Comparison of ENCODE assay signal across 8 cellular contexts in genomic region chr5:159133041-159133741, GRCh38. TPM values are rescaled to one million over a fixed set of nuclear protein-coding genes. Genes with fewer than 3 reads are reported as not detected.
DNase-seq lines count a peak whose midpoint lies in the region; ATAC-seq and TF ChIP-seq lines count a peak whose summit lies in the region.

No MANE protein-coding gene starts in this region.

- TF ChIP-seq POLR2A in ovary (IDR thresholded peaks at IDR 0.05): no peak

- intact Hi-C loops in ovary (cut with DNase I): loop anchor here in 2 of 4 donors (5.0 kb wide), 1 partner anchor 1371 kb away; no protein-coding TSS in a partner anchor

- no peaks in the 10 kb centered on the region for H3K9me2 ChIP-seq in Loucy (replicated peaks; ENCODE audit: low read depth, low read length)

- no peak overlapping the region for H2AFZ ChIP-seq in Loucy (ENCODE audit: low read length)

- DNase-seq in SW 1271 (lab: John Stamatoyannopoulos, UW): peak; percentile 27 to 64
- DNase-seq in fibroblast of villous mesenchyme (ENCODE audit: low read depth): peak; percentile 84
- peak in 4 of 5 donors; percentile 27 to 45 (median 33) for DNase-seq in ovary
- no peak for DNase-seq in iPS-NIHi7 (ENCODE audit: extremely low spot score)
- no peak for DNase-seq in activated CD4-positive, alpha-beta T cell treated with anti-CD3 and anti-CD28 coated beads, Interleukin-2, amount 50 U/mL, for 4 hours

- H3K9ac ChIP-seq in BLaER1 (no peak overlapping the region), Loucy (ENCODE audit: low read depth, low read length, poor library complexity, severe bottlenecking) (no peak overlapping the region)

- H3K36me3 ChIP-seq in BLaER1 (no peaks in the 10 kb centered on the region), Loucy (ENCODE audit: insufficient read depth, low read length) (no peaks in the 10 kb centered on the region), ovary (no peaks in the 10 kb centered on the region)

- no peaks in the 10 kb centered on the region for H3F3A ChIP-seq in Loucy (ENCODE audit: low read depth)

- H3K9me3 ChIP-seq in BLaER1: peaks cover 1% of the 10 kb centered on the region; the same call in 1 of the 2 replicates
- no peaks in the 10 kb centered on the region for H3K9me3 ChIP-seq in Loucy (ENCODE audit: insufficient read depth, low read depth, low read length)
- H3K9me3 ChIP-seq in ovary: no peaks in the 10 kb centered on the region

- WGBS in ovary, 3 donors: 10 to 11% (median 11%) methylated on average over 11 of the region's 11 CpGs

- H3K4me1 ChIP-seq in BLaER1 (peaks cover 14% of the 10 kb centered on the region), Loucy (ENCODE audit: insufficient read depth, low read length, poor library complexity, severe bottlenecking) (no peaks in the 10 kb centered on the region), ovary (ENCODE audit: insufficient read depth) (no peaks in the 10 kb centered on the region)

- no peak overlapping the region for H3K27ac ChIP-seq in BLaER1
- peak overlapping the region in 1 of 2 donors; percentile 43 for H3K27ac ChIP-seq in ovary

- no peaks in the 10 kb centered on the region for H4K20me1 ChIP-seq in BLaER1
- H4K20me1 ChIP-seq in Loucy (ENCODE audit: insufficient read depth, low read length, poor library complexity, severe bottlenecking): no peaks in the 10 kb centered on the region

- no peak overlapping the region for H3K4me3 ChIP-seq in BLaER1
- H3K4me3 ChIP-seq in Loucy (ENCODE audit: low read length, poor library complexity, severe bottlenecking): no peak overlapping the region
- peak overlapping the region; percentile 14 for H3K4me3 ChIP-seq in fibroblast of villous mesenchyme (ENCODE audit: low read depth, low read length)
- no peak overlapping the region for H3K4me3 ChIP-seq in ovary

- TF ChIP-seq CTCF in Loucy (conservative IDR thresholded peaks at IDR 0.05; ENCODE audit: low read length) (peak; percentile 66), fibroblast of villous mesenchyme (IDR thresholded peaks at IDR 0.05; ENCODE audit: insufficient read depth, low read depth, low read length) (peak; percentile 74), ovary (IDR thresholded peaks at IDR 0.05) (peak; percentile 82 to 88 (median 82))

- TF ChIP-seq EP300 in ovary (IDR thresholded peaks at IDR 0.05): no peak

- no peaks in the 10 kb centered on the region for H3K27me3 ChIP-seq in BLaER1
- H3K27me3 ChIP-seq in Loucy (ENCODE audit: insufficient read depth, low read length, poor library complexity, severe bottlenecking): no peaks in the 10 kb centered on the region
- no peaks in the 10 kb centered on the region for H3K27me3 ChIP-seq in ovary

- no peaks in the 10 kb centered on the region for H3K79me2 ChIP-seq in Loucy (ENCODE audit: insufficient read depth, low read length)

- H3K4me2 ChIP-seq in BLaER1 (peak overlapping the region; percentile 29; the same call in 1 of the 2 replicates), Loucy (ENCODE audit: low read depth, low read length, poor library complexity, severe bottlenecking) (no peak overlapping the region)

- ATAC-seq in GM18867 (IDR thresholded peaks at IDR 0.05; ENCODE audit: unreplicated experiment): peak; percentile 63

RNA-seq across cellular contexts. Expression of gene EBF1, which starts 33.5 kb away (rescaled TPM):
- 8.1 and 9.1 TPM in 2 replicates for total RNA-seq in fibroblast of villous mesenchyme
- total RNA-seq in ovary: 10 to 100 TPM in 6 of 7 donors, 1 to 10 TPM in 1; 6.7 to 51.0 (median 26.1) TPM
- 10 to 100 TPM; 11.9 to 22.6 TPM for polyA plus RNA-seq in ovary

Comparison
In these comparisons a context has a peak if more than half of its experiments do, and no peak if none do; other contexts are left out.
1. DNase-seq: peak in SW 1271 (2 of 2), fibroblast of villous mesenchyme (single experiment) and ovary (4 of 5); none in iPS-NIHi7 (single experiment) and activated CD4-positive, alpha-beta T cell treated with anti-CD3 and anti-CD28 coated beads, Interleukin-2, amount 50 U/mL, for 4 hours (0 of 2).
2. Peak in every context shown above with its lines, with median percentiles within 50 percentile points of each other: CTCF ChIP-seq.